ENCODE assay signal across 18 cellular contexts in the genomic region with DNA sequence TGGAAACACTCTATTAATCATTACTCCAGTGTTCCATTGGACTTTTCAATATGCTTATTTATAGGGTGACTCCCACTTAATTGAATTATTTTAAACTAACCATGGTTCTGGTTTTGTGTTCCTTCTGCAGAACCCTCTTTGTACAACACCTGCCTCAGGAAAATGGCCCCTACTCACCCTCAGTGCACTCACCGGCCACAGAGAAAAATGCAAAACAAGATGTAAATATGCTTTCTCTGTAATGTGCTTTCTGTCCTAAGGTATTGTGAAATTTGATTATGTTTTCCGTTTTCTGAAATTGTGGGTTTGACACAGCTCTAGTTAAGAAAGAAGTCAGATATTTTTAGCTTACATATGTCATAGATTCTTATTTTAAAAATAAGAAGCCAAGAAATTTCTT.
"Had no signal": no experiment of that assay in that cellular context is flagged by ENCODE, and none has a peak within 500 bp of the region (broad histone marks: within the 10 kb centered on the region; RNA-seq: fewer than 3 reads in every experiment).

No MANE protein-coding gene starts in this region.

- H3K36me3 Mint-ChIP-seq: memory B cell; mesothelial cell of epicardium; natural killer cell treated with Interleukin-12 subunit alpha and Interleukin-12 subunit beta and Interleukin-15 and Interleukin-18, amount 100 ng/mL, for 72 hours had no signal

- H3K27ac Mint-ChIP-seq: dendritic cell treated with granulocyte-macrophage colony-stimulating factor and Interleukin-4, amounts not matched to agents 40 ng/mL and 50 ng/mL, for 4 days; effector memory CD8-positive, alpha-beta T cell; memory B cell; mesothelial cell of epicardium; natural killer cell treated with Interleukin-12 subunit alpha and Interleukin-12 subunit beta and Interleukin-15 and Interleukin-18, amount 100 ng/mL, for 72 hours had no signal

- H3K36me3 ChIP-seq: esophagus squamous epithelium, gastroesophageal sphincter, left ventricle myocardium inferior, lower lobe of right lung, ovary, right atrium auricular region had no signal

- H3K9me3 ChIP-seq: esophagus squamous epithelium, gastroesophageal sphincter, left ventricle myocardium inferior, lower lobe of right lung, ovary, right atrium auricular region had no signal

- H3K9me3 Mint-ChIP-seq: dendritic cell treated with granulocyte-macrophage colony-stimulating factor and Interleukin-4, amounts not matched to agents 40 ng/mL and 50 ng/mL, for 4 days; effector memory CD8-positive, alpha-beta T cell; mesothelial cell of epicardium; natural killer cell treated with Interleukin-12 subunit alpha and Interleukin-12 subunit beta and Interleukin-15 and Interleukin-18, amount 100 ng/mL, for 72 hours had no signal

- H3K27ac ChIP-seq: esophagus squamous epithelium, gastroesophageal sphincter, left ventricle myocardium inferior, lower lobe of right lung, ovary, right atrium auricular region had no signal

- H3K4me3 ChIP-seq: esophagus squamous epithelium, gastroesophageal sphincter, left ventricle myocardium inferior, lower lobe of right lung, ovary, right atrium auricular region had no signal

- H3K27me3 ChIP-seq: gastroesophageal sphincter, ovary, right atrium auricular region had no signal

- DNase-seq: effector memory CD8-positive, alpha-beta T cell; esophagus squamous epithelium; kidney; left cardiac atrium; left ventricle myocardium inferior; lower lobe of right lung; ovary; small intestine; stimulated activated CD4-positive, alpha-beta T cell treated with anti-CD3 and anti-CD28 coated beads, Interleukin-12 subunit alpha, Interleukin-12 subunit beta, amount 100 ng/mL, for 4 hours; stimulated activated CD4-positive, alpha-beta T cell treated with anti-CD3 and anti-CD28 coated beads, Interleukin-2, amount 100 ng/mL, for 48 hours; stimulated activated naive CD4-positive, alpha-beta T cell treated with Interleukin-2 at 50 U/mL for 16 hours; trophoblast cell had no signal

- H3K4me1 Mint-ChIP-seq: memory B cell had no signal

- H3K4me1 ChIP-seq: gastroesophageal sphincter, left ventricle myocardium inferior, lower lobe of right lung, right atrium auricular region had no signal

- H3K4me3 Mint-ChIP-seq: dendritic cell treated with granulocyte-macrophage colony-stimulating factor and Interleukin-4, amounts not matched to agents 40 ng/mL and 50 ng/mL, for 4 days; effector memory CD8-positive, alpha-beta T cell; memory B cell; natural killer cell treated with Interleukin-12 subunit alpha and Interleukin-12 subunit beta and Interleukin-15 and Interleukin-18, amount 100 ng/mL, for 72 hours had no signal
